7 cellular contexts compared by ENCODE assay signal in the genomic region with DNA sequence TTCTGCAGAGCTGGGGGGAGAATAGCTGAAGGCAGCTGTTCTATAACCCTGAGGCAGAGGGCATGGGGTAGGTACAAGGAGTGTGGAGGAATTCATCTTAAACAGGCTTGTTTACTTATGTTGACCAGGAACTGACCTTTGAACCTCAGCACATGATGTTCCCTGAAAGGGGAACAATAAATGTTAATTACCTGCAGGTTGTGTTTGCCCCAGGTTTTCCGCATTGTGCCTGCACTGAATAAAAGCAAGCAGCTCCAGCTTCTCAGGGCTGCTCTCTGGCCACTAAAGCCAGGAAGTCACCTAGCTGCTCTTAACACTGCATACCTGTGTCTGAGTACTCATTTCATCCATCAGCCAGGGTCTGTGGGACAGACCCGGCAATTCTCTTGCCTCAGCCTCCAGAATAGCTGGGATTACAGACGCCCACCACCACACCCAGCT. TPM values are rescaled to one million over a fixed set of nuclear protein-coding genes. Genes with fewer than 3 reads are reported as not detected.
DNase-seq lines count a peak whose midpoint lies in the region; ATAC-seq, FAIRE-seq and TF ChIP-seq lines count a peak whose summit lies in the region.
"Not testable (repeated sequence)": the region's sequence is repeated elsewhere in the genome, so short reads cannot be mapped to it uniquely, and the experiment has no call there.

No MANE protein-coding gene starts in this region.

- peaks cover 40% of the 10 kb centered on the region for H3K4me1 ChIP-seq in Caco-2
- H3K4me1 ChIP-seq in colonic mucosa; small intestine (ENCODE audit: control insufficient read depth in 2 of 2, insufficient read depth in 1 of 2, low read depth in 1 of 2, low read length in 1 of 2): not testable (repeated sequence)

- not testable (repeated sequence) for H3K4me3 ChIP-seq in Caco-2 (ENCODE audit: low read depth, low read length); colonic mucosa; small intestine (ENCODE audit: low read depth in 1 of 2, low read length in 2 of 2)

- H3K36me3 ChIP-seq in Caco-2 (ENCODE audit: control insufficient read depth, insufficient read depth, low read length); colonic mucosa; small intestine (ENCODE audit: control insufficient read depth in 2 of 2, insufficient read depth in 2 of 2, low read length in 2 of 2): not testable (repeated sequence)

- ATAC-seq in T-helper 17 cell, left lobe of liver: not testable (repeated sequence)

- H3K9me3 Mint-ChIP-seq in Caco-2 (ENCODE audit: unreplicated experiment); neural crest cell: not testable (repeated sequence)

- peak overlapping the region; percentile 52 for H3K27ac Mint-ChIP-seq in Caco-2 (ENCODE audit: unreplicated experiment)
- not testable (repeated sequence) for H3K27ac Mint-ChIP-seq in T-helper 17 cell; neural crest cell (ENCODE audit: unreplicated experiment)

- H3K27me3 ChIP-seq in Caco-2 (replicated peaks; ENCODE audit: control insufficient read depth, insufficient read depth, low read length); colonic mucosa; small intestine (ENCODE audit: control insufficient read depth in 2 of 2, insufficient read depth in 2 of 2, low read length in 2 of 2): not testable (repeated sequence)

- TF ChIP-seq CTCF in Caco-2 (IDR thresholded peaks at IDR 0.05; ENCODE audit: insufficient read depth in 1 of 2, low read depth in 1 of 2, low read length in 1 of 2, severe bottlenecking in 1 of 2, unreplicated experiment in 1 of 2); colonic mucosa (IDR thresholded peaks at IDR 0.05); neural crest cell (conservative IDR thresholded peaks at IDR 0.05): not testable (repeated sequence)

- DNase-seq in Caco-2 (peak; percentile 76 to 88), HuH-7 (ENCODE audit: low spot score) (peak; percentile 69), colonic mucosa (peak; percentile 84), left lobe of liver (ENCODE audit: low spot score) (peak; percentile 59), small intestine (peak; percentile 97)
- DNase-seq in T-helper 17 cell; neural crest cell (ENCODE audit: low read depth, low spot score): not testable (repeated sequence)

- peak overlapping the region; percentile 65 for H3K27ac ChIP-seq in colonic mucosa
- peak overlapping the region; percentile 69 to 75 for H3K27ac ChIP-seq in small intestine (ENCODE audit: low read depth in 1 of 2, low read length in 1 of 2)

- peaks cover 73% of the 10 kb centered on the region for H3K36me3 Mint-ChIP-seq in Caco-2 (ENCODE audit: insufficient read depth, unreplicated experiment)
- H3K36me3 Mint-ChIP-seq in T-helper 17 cell (ENCODE audit: low read depth); neural crest cell (ENCODE audit: low read depth): not testable (repeated sequence)

- 19 to 69% (median 55%) methylated on average over 3 of the region's 3 CpGs for WGBS in small intestine, 3 donors

- not testable (repeated sequence) for FAIRE-seq in small intestine (lab: Jason Lieb, UNC)

- not testable (repeated sequence) for H3K9ac ChIP-seq in colonic mucosa (ENCODE audit: low read depth in 2 of 2, low read length in 2 of 2)

- not testable (repeated sequence) for H3K4me3 Mint-ChIP-seq in Caco-2 (ENCODE audit: unreplicated experiment)
- H3K4me3 Mint-ChIP-seq in T-helper 17 cell (peak overlapping the region; percentile 58), neural crest cell (peak overlapping the region; percentile 23)

- H3K9me3 ChIP-seq in Caco-2; T-helper 17 cell (ENCODE audit: control insufficient read depth, low read length, poor library complexity, severe bottlenecking); colonic mucosa; small intestine (ENCODE audit: control insufficient read depth, low read depth): not testable (repeated sequence)

- POLR2A ChIA-PET in Caco-2 (lab: Charles Lee), result interaction anchor here (0.6 kb wide), 1 partner anchor 9 kb away, joined by 3 read pairs; no protein-coding TSS in a partner anchor

- CTCF ChIA-PET in Caco-2 (lab: Charles Lee), result interaction anchor here (0.7 to 1.8 kb wide), 4 partner anchors 9 to 62 kb away, joined by 3 to 6 read pairs (median 3); a partner anchor contains a TSS

- intact Hi-C loops in Caco-2 (cut with micrococcal nuclease; ENCODE audit: unreplicated experiment), result not testable (repeated sequence)
- intact Hi-C loops in colonic mucosa (cut with DNase I), result loop anchor here (5.0 kb wide), 1 partner anchor 52 kb away; no protein-coding TSS in a partner anchor

- not testable (repeated sequence) for BruUV-seq in Caco-2 (replicated peaks; lab: Mats Ljungman, UMichigan)

- not testable (repeated sequence) for H3K27me3 Mint-ChIP-seq in Caco-2 (ENCODE audit: insufficient read depth, unreplicated experiment); T-helper 17 cell; neural crest cell (ENCODE audit: low read depth)

- peaks cover 26% of the 10 kb centered on the region for H3K4me1 Mint-ChIP-seq in Caco-2 (ENCODE audit: low read depth, unreplicated experiment)
- H3K4me1 Mint-ChIP-seq in T-helper 17 cell, result peaks cover 49% of the 10 kb centered on the region
- H3K4me1 Mint-ChIP-seq in neural crest cell, result peaks cover 38% of the 10 kb centered on the region

RNA-seq across cellular contexts. Expression of a gene that starts 4.2 kb away (rescaled TPM):
- total RNA-seq in Caco-2 (2022) (50.9 and 55.6 TPM in 2 replicates), T-helper 17 cell (10 to 100 TPM; 32.7 to 41.7 TPM), colonic mucosa (10 to 100 TPM; 35.1 to 52.3 TPM), left lobe of liver (44.6 TPM), neural crest cell (19.4 and 23.7 TPM in 2 replicates)
- 10 to 100 TPM; 25.1 to 38.7 (median 33.7) TPM for polyA plus RNA-seq in small intestine

RNA-seq across cellular contexts. Expression of a gene that starts 12.8 kb away (rescaled TPM):
- total RNA-seq in Caco-2 (2022), result 64.7 and 72.3 TPM in 2 replicates
- 100 to 1,000 TPM in 1 of 2 donors, 10 to 100 TPM in 1; 90.6 to 102 TPM for total RNA-seq in T-helper 17 cell
- 10 to 100 TPM; 45.0 to 83.0 TPM for total RNA-seq in colonic mucosa
- total RNA-seq in left lobe of liver, result 15.1 TPM
- total RNA-seq in neural crest cell, result 37.9 and 40.7 TPM in 2 replicates
- 10 to 100 TPM; 35.1 to 61.1 (median 55.0) TPM for polyA plus RNA-seq in small intestine
